Comparison of ENCODE assay signal across 8 cellular contexts in genomic region chr16:1920727-1921155, GRCh38. TPM values are rescaled to one million over a fixed set of nuclear protein-coding genes. Genes with fewer than 3 reads are reported as not detected.
A peak's percentile ranks its signal among the peaks of the same experiment; 100 is the strongest.
DNase-seq lines count a peak whose midpoint lies in the region; ATAC-seq, FAIRE-seq and TF ChIP-seq lines count a peak whose summit lies in the region.

No MANE protein-coding gene starts in this region.

- no peaks in the 10 kb centered on the region for H4K20me1 ChIP-seq in GM12878 (ENCODE audit: control insufficient read depth, insufficient read depth)

- BruUV-seq in GM12878 (replicated peaks; lab: Mats Ljungman, UMichigan) = no TSS peak

- H3K36me3 ChIP-seq in GM12878 (ENCODE audit: control insufficient read depth in 2 of 2, insufficient read depth in 2 of 2, low read length in 1 of 2) = no peaks in the 10 kb centered on the region; a peak in 1 of 4 replicates
- no peaks in the 10 kb centered on the region for H3K36me3 ChIP-seq in trophoblast cell (ENCODE audit: control insufficient read depth in 1 of 2, insufficient read depth in 2 of 2, low read length in 2 of 2)
- H3K36me3 ChIP-seq in aorta (ENCODE audit: control insufficient read depth in 1 of 2, insufficient read depth in 2 of 2, low read length in 1 of 2) = no peaks in the 10 kb centered on the region

- SMC1A ChIA-PET in GM12878 (lab: Charles Lee; ENCODE audit: uncharacterized antibody, unreplicated experiment) = interaction anchor here (0.7 kb wide), 1 partner anchor 30 kb away, joined by 3 read pairs; no protein-coding TSS in a partner anchor

- H2AFZ ChIP-seq in GM12878 (ENCODE audit: control insufficient read depth, low read depth, low read length) (no peak overlapping the region), trophoblast cell (ENCODE audit: insufficient read depth, low read length, poor library complexity) (no peak overlapping the region)

- H3K9ac ChIP-seq in GM12878 (ENCODE audit: control insufficient read depth, insufficient read depth, low read length) = no peak overlapping the region
- no peak overlapping the region for H3K9ac ChIP-seq in trophoblast cell (ENCODE audit: low read length)

- no peak overlapping the region for H2BK120ac ChIP-seq in trophoblast cell (ENCODE audit: insufficient read depth, low read length, poor library complexity)

- H3K18ac ChIP-seq in trophoblast cell (ENCODE audit: low read length) = no peak overlapping the region

- no peaks in the 10 kb centered on the region for H3K9me3 ChIP-seq in GM12878 (replicated peaks; ENCODE audit: control insufficient read depth, insufficient read depth, low read length)
- H3K9me3 ChIP-seq in trophoblast cell (ENCODE audit: insufficient read depth, low read depth, low read length) = peaks cover 5% of the 10 kb centered on the region
- H3K9me3 ChIP-seq in aorta (ENCODE audit: control insufficient read depth, low read length) = no peaks in the 10 kb centered on the region

- no peak overlapping the region for H3K23ac ChIP-seq in trophoblast cell (ENCODE audit: low read length)

- no peak overlapping the region for H3K4ac ChIP-seq in trophoblast cell (ENCODE audit: low read depth, low read length)

- H3K4me2 ChIP-seq in GM12878 (ENCODE audit: control insufficient read depth, insufficient read depth) (no peak overlapping the region), trophoblast cell (ENCODE audit: low read length) (no peak overlapping the region)

- H3K4me1 ChIP-seq in GM12878 (ENCODE audit: control insufficient read depth, insufficient read depth, low read length) (no peaks in the 10 kb centered on the region), trophoblast cell (ENCODE audit: control insufficient read depth in 1 of 2, insufficient read depth in 2 of 2, low read length in 2 of 2) (peaks cover 0 to 4% of the 10 kb centered on the region in 2 experiments), aorta (ENCODE audit: control insufficient read depth in 1 of 2, insufficient read depth in 2 of 2, low read length in 2 of 2) (no peaks in the 10 kb centered on the region)

- no peaks in the 10 kb centered on the region for H3K79me1 ChIP-seq in trophoblast cell (ENCODE audit: low read length)

- TF ChIP-seq POLR2A in GM12878 (IDR thresholded peaks at IDR 0.05; ENCODE audit: low read depth, low read length) = no peak

- peak; percentile 29 for DNase-seq in NCI-H748 (lab: John Stamatoyannopoulos, UW; ENCODE audit: unreplicated experiment)
- DNase-seq in NCI-H748 treated with DMSO at 0.1 percent for 48 hours (lab: John Stamatoyannopoulos, UW) = no peak
- peak; percentile 46 to 67 for DNase-seq in NCI-H187 (lab: John Stamatoyannopoulos, UW)
- no peak for DNase-seq in GM12878 (ENCODE audit: low read depth, low spot score)
- peak; percentile 81 to 82 for DNase-seq in trophoblast cell
- DNase-seq in Kasumi-1 (lab: John Stamatoyannopoulos, UW) = no peak
- no peak for DNase-seq in aorta

- RAD21 ChIA-PET in GM12878 (lab: Charles Lee; ENCODE audit: unreplicated experiment) = no interaction called here

- H3K27me3 ChIP-seq in GM12878 (replicated peaks in 1 of 2; ENCODE audit: control insufficient read depth in 2 of 2, insufficient read depth in 2 of 2, low read length in 1 of 2) (peaks cover 6% of the 10 kb centered on the region in 2 experiments; a peak in 3 of 4 replicates), trophoblast cell (ENCODE audit: insufficient read depth, low read length) (peaks cover 59% of the 10 kb centered on the region), aorta (ENCODE audit: control insufficient read depth in 1 of 2, insufficient read depth in 2 of 2, low read length in 1 of 2) (peaks cover 0 to 6% of the 10 kb centered on the region in 2 donors)

- H3K4me3 ChIP-seq in GM12878 (no peak overlapping the region), trophoblast cell (ENCODE audit: low read depth, low read length) (no peak overlapping the region), aorta (ENCODE audit: low read length in 2 of 2) (no peak overlapping the region)

- H4K8ac ChIP-seq in trophoblast cell (ENCODE audit: low read depth, low read length) = no peak overlapping the region

- H2BK12ac ChIP-seq in trophoblast cell (ENCODE audit: low read length) = no peak overlapping the region

- CTCF ChIA-PET in GM12878 (lab: Yijun Ruan, JAX) = no interaction called here

- POLR2A ChIA-PET in GM12878 (lab: Charles Lee) = no interaction called here

- H3K79me2 ChIP-seq in GM12878 (ENCODE audit: control insufficient read depth, insufficient read depth, low read length) (no peaks in the 10 kb centered on the region), trophoblast cell (ENCODE audit: control insufficient read depth, insufficient read depth, low read length, poor library complexity) (no peaks in the 10 kb centered on the region)

- in situ Hi-C loops in GM12878 (cut with MboI) = no loop called here

- H4K91ac ChIP-seq in trophoblast cell (ENCODE audit: low read depth, low read length) = no peak overlapping the region

- FAIRE-seq in GM12878 (lab: Jason Lieb, UNC) = no peak

- no peak overlapping the region for H2AK5ac ChIP-seq in trophoblast cell (ENCODE audit: low read length)

- intact Hi-C loops in GM12878 (cut with micrococcal nuclease; ENCODE audit: unreplicated experiment) = no loop called here
- intact Hi-C loops in aorta (cut with DNase I) = no loop called here

- TF ChIP-seq RAD21 in GM12878 (IDR thresholded peaks at IDR 0.05; ENCODE audit: insufficient read depth, low read depth, low read length) = no peak

- H3K14ac ChIP-seq in trophoblast cell (ENCODE audit: low read length) = no peak overlapping the region

- ATAC-seq in GM12878 (peak; percentile 92), aorta (ENCODE audit: low FRiP score) (no peak), HG03469 (IDR thresholded peaks at IDR 0.05; ENCODE audit: unreplicated experiment) (no peak)

- no peak overlapping the region for H4K12ac ChIP-seq in trophoblast cell (ENCODE audit: low read depth, low read length)

- H3K27ac ChIP-seq in GM12878 (ENCODE audit: control insufficient read depth, insufficient read depth) = no peak overlapping the region
- H3K27ac ChIP-seq in trophoblast cell (ENCODE audit: low read depth, low read length) = no peak overlapping the region
- no peak overlapping the region for H3K27ac ChIP-seq in aorta (ENCODE audit: low read depth in 1 of 2, low read length in 2 of 2)

- H2BK5ac ChIP-seq in trophoblast cell (ENCODE audit: low read depth, low read length, poor library complexity) = no peak overlapping the region

- TF ChIP-seq CTCF in GM12878 (IDR thresholded peaks at IDR 0.05 in 2 of 3, conservative IDR thresholded peaks at IDR 0.05 in 1 of 3; ENCODE audit: control insufficient read depth in 2 of 3, extremely low read depth in 1 of 3, insufficient read depth in 1 of 3, low read depth in 3 of 3, low read length in 3 of 3) = no peak

- 20% methylated on average over 15 of the region's 15 CpGs for WGBS in GM12878 (ENCODE audit: insufficient coverage, insufficient replicate concordance, low lambda C conversion rate, missing lambda C conversion rate)
- no CpG with 5 or more reads among the region's 15 CpGs for WGBS in trophoblast cell (ENCODE audit: extremely low coverage, insufficient coverage, insufficient read length)
- 9 to 10% methylated on average over 15 of the region's 15 CpGs for WGBS in aorta, 2 donors

- TF ChIP-seq EP300 in GM12878 (IDR thresholded peaks at IDR 0.05; ENCODE audit: borderline replicate concordance in 1 of 2, control insufficient read depth in 1 of 2, low read depth in 2 of 2, low read length in 2 of 2) = no peak

RNA-seq across cellular contexts. Expression of gene HS3ST6, which starts 2.5 kb away (rescaled TPM):
- total RNA-seq in GM12878 (2013; cell fraction: nucleolus; rRNA removed) = not detected in 2 replicates
- total RNA-seq in GM12878 (2014; rRNA removed) (not detected in 2 replicates), GM12878 (2014; rRNA removed; fragmentation: Illumina TruSeq; extraction: Trizol) (not detected in 2 replicates), GM12878 (2021) (not detected in 2 replicates), aorta (not detected)
- not detected for polyA plus RNA-seq in GM12878 (2011; ENCODE audit: low read depth)
- polyA plus RNA-seq in GM12878 (2011; rRNA removed) (not detected in 2 replicates), GM12878 (2014; fragmentation: Illumina TruSeq; extraction: Trizol) (not detected in 2 replicates), GM12878 (2014; fragmentation: Nextera tagmentation; extraction: Ambion mirVana) (not detected), GM12878 (2014; rRNA removed) (not detected in 2 replicates), GM12878 (2016; fragmentation: Nextera tagmentation; extraction: Ambion mirVana) (not detected), aorta (1 to 10 TPM in 1 of 2 donors, not detected in 1; 1.1 TPM)
- not detected in 2 replicates for polyA plus RNA-seq in GM12878 (2011; cell fraction: cytosol; rRNA removed)
- polyA plus RNA-seq in GM12878 (2011; cell fraction: nucleus; rRNA removed) = not detected in 2 replicates
- 0.14 TPM in 1 of 2 replicates, not detected in the other for polyA plus RNA-seq in GM12878 (2012)
- polyA minus RNA-seq in GM12878 (2011; rRNA and poly(A)+ RNA removed) = not detected in 2 replicates
- polyA minus RNA-seq in GM12878 (2011; cell fraction: cytosol; rRNA and poly(A)+ RNA removed) = not detected in 2 replicates
- not detected in 2 replicates for polyA minus RNA-seq in GM12878 (2011; cell fraction: nucleus; rRNA and poly(A)+ RNA removed)
- 0.05 TPM in 1 of 2 replicates, not detected in the other for polyA plus RNA-seq in trophoblast cell (2013)

RNA-seq across cellular contexts. Expression of gene MSRB1, which starts 22.3 kb away (rescaled TPM):
- 8.4 and 8.6 TPM in 2 replicates for total RNA-seq in GM12878 (2013; cell fraction: nucleolus; rRNA removed)
- 20.1 and 23.7 TPM in 2 replicates for total RNA-seq in GM12878 (2014; rRNA removed)
- total RNA-seq in GM12878 (2014; rRNA removed; fragmentation: Illumina TruSeq; extraction: Trizol) = 15.7 and 17.9 TPM in 2 replicates
- 24.5 and 27.7 TPM in 2 replicates for total RNA-seq in GM12878 (2021)
- polyA plus RNA-seq in GM12878 (2011; ENCODE audit: low read depth) = 14.3 TPM
- 17.4 and 30.7 TPM in 2 replicates for polyA plus RNA-seq in GM12878 (2011; rRNA removed)
- polyA plus RNA-seq in GM12878 (2011; cell fraction: cytosol; rRNA removed) = 43.6 and 61.7 TPM in 2 replicates
- 19.4 and 23.1 TPM in 2 replicates for polyA plus RNA-seq in GM12878 (2011; cell fraction: nucleus; rRNA removed)
- 28.7 and 34.6 TPM in 2 replicates for polyA plus RNA-seq in GM12878 (2012)
- polyA plus RNA-seq in GM12878 (2014; fragmentation: Illumina TruSeq; extraction: Trizol) = 5.1 and 22.0 TPM in 2 replicates
- polyA plus RNA-seq in GM12878 (2014; fragmentation: Nextera tagmentation; extraction: Ambion mirVana) = 1 to 10 TPM; 5.1 to 9.3 TPM
- 35.7 and 38.6 TPM in 2 replicates for polyA plus RNA-seq in GM12878 (2014; rRNA removed)
- 10 to 100 TPM; 41.2 to 48.6 TPM for polyA plus RNA-seq in GM12878 (2016; fragmentation: Nextera tagmentation; extraction: Ambion mirVana)
- 23.0 and 43.1 TPM in 2 replicates for polyA minus RNA-seq in GM12878 (2011; rRNA and poly(A)+ RNA removed)
- polyA minus RNA-seq in GM12878 (2011; cell fraction: cytosol; rRNA and poly(A)+ RNA removed) = 9.9 and 23.1 TPM in 2 replicates
- polyA minus RNA-seq in GM12878 (2011; cell fraction: nucleus; rRNA and poly(A)+ RNA removed) = 10.4 and 15.9 TPM in 2 replicates
- polyA plus RNA-seq in trophoblast cell (2013) = 26.2 and 26.9 TPM in 2 replicates
- total RNA-seq in aorta = 10 to 100 TPM; 19.5 to 34.6 TPM
- 10 to 100 TPM; 52.7 to 56.6 TPM for polyA plus RNA-seq in aorta

RNA-seq across cellular contexts. Expression of gene RPL3L, which starts 33.7 kb away (rescaled TPM):
- total RNA-seq in GM12878 (2013; cell fraction: nucleolus; rRNA removed) = not detected in 2 replicates
- total RNA-seq in GM12878 (2014; rRNA removed) = not detected in 2 replicates
- not detected in 2 replicates for total RNA-seq in GM12878 (2014; rRNA removed; fragmentation: Illumina TruSeq; extraction: Trizol)
- not detected in 2 replicates for total RNA-seq in GM12878 (2021)
- polyA plus RNA-seq in GM12878 (2011; ENCODE audit: low read depth) = not detected
- not detected in 2 replicates for polyA plus RNA-seq in GM12878 (2011; rRNA removed)
- polyA plus RNA-seq in GM12878 (2011; cell fraction: cytosol; rRNA removed) = not detected in 2 replicates
- not detected in 2 replicates for polyA plus RNA-seq in GM12878 (2011; cell fraction: nucleus; rRNA removed)
- polyA plus RNA-seq in GM12878 (2012) = 0.20 and 0.22 TPM in 2 replicates
- polyA plus RNA-seq in GM12878 (2014; fragmentation: Illumina TruSeq; extraction: Trizol) = not detected in 2 replicates
- under 1 TPM in 1 of 2 experiments, not detected in 1; 0.07 TPM for polyA plus RNA-seq in GM12878 (2014; fragmentation: Nextera tagmentation; extraction: Ambion mirVana)
- not detected in 2 replicates for polyA plus RNA-seq in GM12878 (2014; rRNA removed)
- polyA plus RNA-seq in GM12878 (2016; fragmentation: Nextera tagmentation; extraction: Ambion mirVana) = under 1 TPM; 0.10 to 0.12 TPM
- 0.46 TPM in 1 of 2 replicates, not detected in the other for polyA minus RNA-seq in GM12878 (2011; rRNA and poly(A)+ RNA removed)
- polyA minus RNA-seq in GM12878 (2011; cell fraction: cytosol; rRNA and poly(A)+ RNA removed) = not detected in 2 replicates
- polyA minus RNA-seq in GM12878 (2011; cell fraction: nucleus; rRNA and poly(A)+ RNA removed) = not detected in 2 replicates
- 1.0 TPM in 2 replicates for polyA plus RNA-seq in trophoblast cell (2013)
- not detected for total RNA-seq in aorta
- polyA plus RNA-seq in aorta = not detected

RNA-seq across cellular contexts. Expression of gene NDUFB10, which starts 38.6 kb away (rescaled TPM):
- total RNA-seq in GM12878 (2013; cell fraction: nucleolus; rRNA removed) = 8.3 and 9.9 TPM in 2 replicates
- total RNA-seq in GM12878 (2014; rRNA removed) (233 and 275 TPM in 2 replicates), GM12878 (2014; rRNA removed; fragmentation: Illumina TruSeq; extraction: Trizol) (104 and 109 TPM in 2 replicates), GM12878 (2021) (149 and 150 TPM in 2 replicates), aorta (10 to 100 TPM; 80.5 to 88.1 TPM)
- 70.2 TPM for polyA plus RNA-seq in GM12878 (2011; ENCODE audit: low read depth)
- polyA plus RNA-seq in GM12878 (2011; rRNA removed) (29.3 and 52.2 TPM in 2 replicates), GM12878 (2014; fragmentation: Illumina TruSeq; extraction: Trizol) (61.0 and 87.2 TPM in 2 replicates), GM12878 (2014; fragmentation: Nextera tagmentation; extraction: Ambion mirVana) (100 to 1,000 TPM in 1 of 2 experiments, 10 to 100 TPM in 1; 67.5 to 102 TPM), GM12878 (2014; rRNA removed) (279 and 285 TPM in 2 replicates), GM12878 (2016; fragmentation: Nextera tagmentation; extraction: Ambion mirVana) (100 to 1,000 TPM; 306 to 319 TPM), aorta (100 to 1,000 TPM; 178 to 268 TPM)
- 98.1 and 174 TPM in 2 replicates for polyA plus RNA-seq in GM12878 (2011; cell fraction: cytosol; rRNA removed)
- 81.2 and 96.7 TPM in 2 replicates for polyA plus RNA-seq in GM12878 (2011; cell fraction: nucleus; rRNA removed)
- polyA plus RNA-seq in GM12878 (2012) = 129 and 131 TPM in 2 replicates
- polyA minus RNA-seq in GM12878 (2011; rRNA and poly(A)+ RNA removed) = 39.0 and 42.5 TPM in 2 replicates
- 58.6 and 60.4 TPM in 2 replicates for polyA minus RNA-seq in GM12878 (2011; cell fraction: cytosol; rRNA and poly(A)+ RNA removed)
- 10.2 and 14.0 TPM in 2 replicates for polyA minus RNA-seq in GM12878 (2011; cell fraction: nucleus; rRNA and poly(A)+ RNA removed)
- 126 and 138 TPM in 2 replicates for polyA plus RNA-seq in trophoblast cell (2013)

RNA-seq across cellular contexts. Expression of gene RPS2, which starts 43.9 kb away (rescaled TPM):
- total RNA-seq in GM12878 (2013; cell fraction: nucleolus; rRNA removed) = 593 and 633 TPM in 2 replicates
- total RNA-seq in GM12878 (2014; rRNA removed) (5,589 and 7,037 TPM in 2 replicates), GM12878 (2014; rRNA removed; fragmentation: Illumina TruSeq; extraction: Trizol) (4,681 and 5,122 TPM in 2 replicates), GM12878 (2021) (6,096 and 6,247 TPM in 2 replicates), aorta (1,000 to 10,000 TPM; 1,132 to 1,263 TPM)
- 3,332 TPM for polyA plus RNA-seq in GM12878 (2011; ENCODE audit: low read depth)
- polyA plus RNA-seq in GM12878 (2011; rRNA removed) (2,202 and 4,066 TPM in 2 replicates), GM12878 (2014; fragmentation: Illumina TruSeq; extraction: Trizol) (864 and 3,557 TPM in 2 replicates), GM12878 (2014; fragmentation: Nextera tagmentation; extraction: Ambion mirVana) (1,000 to 10,000 TPM; 1,295 to 3,629 TPM), GM12878 (2014; rRNA removed) (7,121 and 7,267 TPM in 2 replicates), GM12878 (2016; fragmentation: Nextera tagmentation; extraction: Ambion mirVana) (1,000 to 10,000 TPM; 3,107 to 3,800 TPM), aorta (1,000 to 10,000 TPM; 1,596 to 2,049 TPM)
- polyA plus RNA-seq in GM12878 (2011; cell fraction: cytosol; rRNA removed) = 9,113 and 10,676 TPM in 2 replicates
- polyA plus RNA-seq in GM12878 (2011; cell fraction: nucleus; rRNA removed) = 4,007 and 4,043 TPM in 2 replicates
- polyA plus RNA-seq in GM12878 (2012) = 7,298 and 8,934 TPM in 2 replicates
- 3,882 and 8,083 TPM in 2 replicates for polyA minus RNA-seq in GM12878 (2011; rRNA and poly(A)+ RNA removed)
- polyA minus RNA-seq in GM12878 (2011; cell fraction: cytosol; rRNA and poly(A)+ RNA removed) = 2,772 and 2,867 TPM in 2 replicates
- 734 and 976 TPM in 2 replicates for polyA minus RNA-seq in GM12878 (2011; cell fraction: nucleus; rRNA and poly(A)+ RNA removed)
- polyA plus RNA-seq in trophoblast cell (2013) = 3,853 and 3,910 TPM in 2 replicates

Comparison
In these comparisons a context has a peak if more than half of its experiments do, and no peak if none do; other contexts are left out.
1. DNase-seq: peak in NCI-H748 (single experiment), NCI-H187 (2 of 2) and trophoblast cell (2 of 2); none in NCI-H748 treated with DMSO at 0.1 percent for 48 hours (single experiment), GM12878 (single experiment), Kasumi-1 (0 of 2) and aorta (0 of 2).